In genomic region chr10:131722525-131723264, GRCh38 we compare ENCODE assay signal across 15 cellular contexts.
"Had no signal": no experiment of that assay in that cellular context is flagged by ENCODE, and none has a peak within 500 bp of the region (broad histone marks: within the 10 kb centered on the region; RNA-seq: fewer than 3 reads in every experiment).

No MANE protein-coding gene starts in this region.

- H3K9me3 ChIP-seq: body of pancreas had no signal

- H3K36me3 ChIP-seq: cardiac muscle cell had no signal

- DNase-seq: activated CD4-positive, alpha-beta T cell treated with anti-CD3 and anti-CD28 coated beads, Interleukin-2, amount 10 ng/mL, durations not matched to agents 7 days and 5 days; activated CD8-positive, alpha-beta T cell treated with anti-CD3 and anti-CD28 coated beads for 36 hours; activated naive CD4-positive, alpha-beta T cell treated with anti-CD3 and anti-CD28 coated beads, Interleukin-2, amount 10 ng/mL, durations not matched to agents 7 days and 5 days; activated T-cell treated with anti-CD3 and anti-CD28 coated beads, Interleukin-2, amount 50 U/mL, for 4 hours; dermis blood vessel endothelial cell; effector CD8-positive, alpha-beta T cell; foreskin keratinocyte; retina; stimulated activated CD4-positive, alpha-beta T cell treated with anti-CD3 and anti-CD28 coated beads, Interleukin-4, amount 100 ng/mL, for 1 hour; stimulated activated naive CD4-positive, alpha-beta T cell had no signal

- H3K4me3 ChIP-seq: body of pancreas, cardiac muscle cell had no signal

- H3K27ac ChIP-seq: body of pancreas, cardiac muscle cell, foreskin keratinocyte, VCaP had no signal

- ATAC-seq: activated CD4-positive, CD25-positive, alpha-beta regulatory T cell treated with anti-CD3 and anti-CD28 coated beads, Interleukin-2, amount 50 U/mL, for 24 hours; activated CD8-positive, alpha-beta T cell treated with anti-CD3 and anti-CD28 coated beads for 36 hours; activated T-cell treated with anti-CD3 and anti-CD28 coated beads, Interleukin-2, amount 50 U/mL, for 4 hours; body of pancreas; foreskin keratinocyte; SK-N-SH treated with all-trans-retinoic acid at 6 μM for 48 hours had no signal

- H3K27me3 ChIP-seq: body of pancreas, cardiac muscle cell, foreskin keratinocyte had no signal

- H3K4me1 ChIP-seq: body of pancreas, foreskin keratinocyte had no signal
